Comparison of ENCODE assay signal across 8 cellular contexts in genomic region chr16:75471723-75472634, GRCh38. TPM values are rescaled to one million over a fixed set of nuclear protein-coding genes. Genes with fewer than 3 reads are reported as not detected.
DNase-seq lines count a peak whose midpoint lies in the region; ATAC-seq, FAIRE-seq and TF ChIP-seq lines count a peak whose summit lies in the region.

No MANE protein-coding gene starts in this region.

- no peaks in the 10 kb centered on the region for H3K27me3 ChIP-seq in Karpas-422 (ENCODE audit: low read length)

- peak; percentile 74 for TF ChIP-seq CTCF in kidney (IDR thresholded peaks at IDR 0.05; ENCODE audit: borderline replicate concordance, extremely low read depth, insufficient read depth)

- peak; percentile 83 for ATAC-seq in GM21619 (IDR thresholded peaks at IDR 0.05; ENCODE audit: unreplicated experiment)

- H3K9me3 ChIP-seq in Karpas-422 (ENCODE audit: low read length), result no peaks in the 10 kb centered on the region
- H3K9me3 ChIP-seq in kidney (ENCODE audit: control insufficient read depth in 1 of 2, low read length in 2 of 2), result no peaks in the 10 kb centered on the region

- no peaks in the 10 kb centered on the region for H3K79me2 ChIP-seq in Karpas-422 (ENCODE audit: low read length)

- H3K4me1 ChIP-seq in Karpas-422 (ENCODE audit: low read length) (peaks cover under 1% of the 10 kb centered on the region; the same call in 1 of the 2 replicates), kidney (ENCODE audit: control insufficient read depth in 1 of 2, insufficient read depth in 1 of 2, low read depth in 1 of 2, low read length in 2 of 2) (no peaks in the 10 kb centered on the region)

- no peak overlapping the region for H3K4me3 ChIP-seq in Karpas-422 (ENCODE audit: low read length)
- no peak overlapping the region for H3K4me3 ChIP-seq in kidney (ENCODE audit: low read length in 2 of 2)

- no peaks in the 10 kb centered on the region for H3K9me2 ChIP-seq in Karpas-422 (replicated peaks; ENCODE audit: insufficient read depth, low read length)

- peak; percentile 23 for FAIRE-seq in kidney (lab: Jason Lieb, UNC)

- H3K9ac ChIP-seq in Karpas-422 (ENCODE audit: low read length), result no peak overlapping the region
- no peak overlapping the region for H3K9ac ChIP-seq in kidney (ENCODE audit: low read length in 2 of 2)

- intact Hi-C loops in kidney (cut with DNase I), result loop anchor here (5.0 kb wide), 1 partner anchor 290 kb away; no protein-coding TSS in a partner anchor

- no peaks in the 10 kb centered on the region for H3K36me3 ChIP-seq in Karpas-422 (ENCODE audit: insufficient read depth, low read length)
- no peaks in the 10 kb centered on the region for H3K36me3 ChIP-seq in kidney (ENCODE audit: control insufficient read depth in 1 of 2, insufficient read depth in 2 of 2, low read length in 2 of 2)

- DNase-seq in SKM-1 treated with dmso at 0.1 percent for 144 hours (lab: John Stamatoyannopoulos, UW; ENCODE audit: unreplicated experiment), result peak; percentile 26
- no peak for DNase-seq in SKM-1 (lab: John Stamatoyannopoulos, UW; ENCODE audit: unreplicated experiment)
- peak; percentile 78 for DNase-seq in Karpas-422
- peak; percentile 59 to 70 for DNase-seq in SHP77 (lab: John Stamatoyannopoulos, UW)
- DNase-seq in central memory CD4-positive, alpha-beta T cell, result peak; percentile 44
- peak; percentile 54 for DNase-seq in kidney
- peak in 2 of 3 experiments; percentile 12 to 14 for DNase-seq in stimulated activated CD4-positive, alpha-beta T cell treated with anti-CD3 and anti-CD28 coated beads, TNF-alpha, amount 100 ng/mL, for 24 hours (ENCODE audit: low read depth in 3 of 3)

- H2AFZ ChIP-seq in Karpas-422 (ENCODE audit: low read length), result no peak overlapping the region

- H3K27ac ChIP-seq in Karpas-422 (ENCODE audit: low read length) (no peak overlapping the region), kidney (ENCODE audit: low read depth in 2 of 2, low read length in 2 of 2) (no peak overlapping the region)

- no peak overlapping the region for H3K4me2 ChIP-seq in Karpas-422 (ENCODE audit: low read depth, low read length, poor library complexity, severe bottlenecking)

- no peaks in the 10 kb centered on the region for H4K20me1 ChIP-seq in Karpas-422 (ENCODE audit: insufficient read depth, low read depth, low read length)

RNA-seq across cellular contexts. Expression of gene TMEM170A, which starts 7.5 kb away (rescaled TPM):
- 32.0 and 45.9 TPM in 2 replicates for total RNA-seq in Karpas-422 (2014; rRNA removed; shearing (Covaris generic); ENCODE audit: low replicate concordance)
- total RNA-seq in kidney, result 22.8 TPM
- polyA plus RNA-seq in kidney (ENCODE audit: insufficient read depth, low read depth, low replicate concordance), result 10.2 TPM

RNA-seq across cellular contexts. Expression of gene CHST6, which starts 23.3 kb away (rescaled TPM):
- total RNA-seq in Karpas-422 (2014; rRNA removed; shearing (Covaris generic); ENCODE audit: low replicate concordance), result not detected in 2 replicates
- 0.79 TPM for total RNA-seq in kidney
- 0.04 TPM for polyA plus RNA-seq in kidney (ENCODE audit: insufficient read depth, low read depth, low replicate concordance)

RNA-seq across cellular contexts. Expression of gene CFDP1, which starts 38.7 kb away (rescaled TPM):
- total RNA-seq in Karpas-422 (2014; rRNA removed; shearing (Covaris generic); ENCODE audit: low replicate concordance), result 33.5 and 64.0 TPM in 2 replicates
- 53.5 TPM for total RNA-seq in kidney
- 148 TPM for polyA plus RNA-seq in kidney (ENCODE audit: insufficient read depth, low read depth, low replicate concordance)
